ENCODE assay signal across 16 cellular contexts in genomic region chr19:41570179-41570578, GRCh38. TPM values are rescaled to one million over a fixed set of nuclear protein-coding genes. Genes with fewer than 3 reads are reported as not detected.
DNase-seq lines count a peak whose midpoint lies in the region; ATAC-seq, FAIRE-seq and TF ChIP-seq lines count a peak whose summit lies in the region.
"Had no signal": no experiment of that assay in that cellular context is flagged by ENCODE, and none has a peak within 500 bp of the region (broad histone marks: within the 10 kb centered on the region; RNA-seq: fewer than 3 reads in every experiment).

No MANE protein-coding gene starts in this region.

- no peak for TF ChIP-seq RAD21 in HCT116 (IDR thresholded peaks at IDR 0.05; ENCODE audit: low read depth)

- H3K27ac Mint-ChIP-seq in activated CD4-positive, alpha-beta T cell treated with anti-CD3 and anti-CD28 coated beads for 36 hours: no peak overlapping the region
- peak overlapping the region in 7 of 9 donors; percentile 8 to 89 (median 79) for H3K27ac Mint-ChIP-seq in naive thymus-derived CD4-positive, alpha-beta T cell
- H3K27ac Mint-ChIP-seq: dendritic cell treated with granulocyte-macrophage colony-stimulating factor and Interleukin-4, amounts not matched to agents 40 ng/mL and 50 ng/mL, for 4 days had no signal

- TF ChIP-seq POLR2A in HCT116 (IDR thresholded peaks at IDR 0.05; ENCODE audit: borderline replicate concordance, extremely low read depth, insufficient read depth, insufficient read length): no peak

- no peaks in the 10 kb centered on the region for H3K9me3 ChIP-seq in HCT116 (ENCODE audit: control insufficient read depth in 1 of 2, insufficient read depth in 1 of 2, low read depth in 1 of 2, low read length in 2 of 2)
- H3K9me3 ChIP-seq in WERI-Rb-1 (ENCODE audit: severe bottlenecking): no peaks in the 10 kb centered on the region
- no peaks in the 10 kb centered on the region for H3K9me3 ChIP-seq in naive thymus-derived CD4-positive, alpha-beta T cell (ENCODE audit: control insufficient read depth in 2 of 3, low read length in 3 of 3)
- H3K9me3 ChIP-seq in kidney (ENCODE audit: control insufficient read depth in 1 of 2, low read length in 2 of 2): no peaks in the 10 kb centered on the region

- H3K27me3 ChIP-seq in HCT116 (ENCODE audit: insufficient read depth, low read length): peaks cover 55% of the 10 kb centered on the region
- peaks cover 74% of the 10 kb centered on the region for H3K27me3 ChIP-seq in WERI-Rb-1 (ENCODE audit: insufficient read depth, low read depth, severe bottlenecking)
- H3K27me3 ChIP-seq in naive thymus-derived CD4-positive, alpha-beta T cell (ENCODE audit: control insufficient read depth in 2 of 2, insufficient read depth in 2 of 2, low read length in 2 of 2): no peaks in the 10 kb centered on the region

- H3K4me3 ChIP-seq in HCT116 (replicated peaks in 1 of 2; ENCODE audit: low read depth in 1 of 2, low read length in 2 of 2) (no peak overlapping the region), WERI-Rb-1 (ENCODE audit: low read depth, low read length) (no peak overlapping the region), kidney (ENCODE audit: low read length in 2 of 2) (no peak overlapping the region)
- no peak overlapping the region for H3K4me3 ChIP-seq in naive thymus-derived CD4-positive, alpha-beta T cell (ENCODE audit: low read length)
- H3K4me3 ChIP-seq: smooth muscle cell had no signal

- H3K9ac ChIP-seq in HCT116 (ENCODE audit: low read length) (no peak overlapping the region), kidney (ENCODE audit: low read length in 2 of 2) (no peak overlapping the region)

- peaks cover 3 to 10% of the 10 kb centered on the region in 2 experiments; a peak in 3 of 4 replicates for H3K4me1 ChIP-seq in HCT116 (ENCODE audit: control insufficient read depth in 1 of 2, insufficient read depth in 2 of 2, low read length in 2 of 2)
- H3K4me1 ChIP-seq in naive thymus-derived CD4-positive, alpha-beta T cell (ENCODE audit: control insufficient read depth in 2 of 2, insufficient read depth in 2 of 2, low read length in 2 of 2): peaks cover 13 to 33% of the 10 kb centered on the region in 2 donors
- peaks cover 0 to 3% of the 10 kb centered on the region in 2 donors for H3K4me1 ChIP-seq in kidney (ENCODE audit: control insufficient read depth in 1 of 2, insufficient read depth in 1 of 2, low read depth in 1 of 2, low read length in 2 of 2)

- POLR2A ChIA-PET in activated CD4-positive, alpha-beta T cell treated with anti-CD3 and anti-CD28 coated beads for 36 hours (lab: Charles Lee): no interaction called here
- POLR2A ChIA-PET in HCT116 (lab: Charles Lee): no interaction called here
- POLR2A ChIA-PET in naive thymus-derived CD4-positive, alpha-beta T cell (lab: Charles Lee): interaction anchor here (0.6 to 15.0 kb wide), 8 partner anchors 14 to 376 kb away, joined by 3 to 192 read pairs (median 12); no protein-coding TSS in a partner anchor

- H3K79me2 ChIP-seq in HCT116 (ENCODE audit: insufficient read depth, low read length): no peaks in the 10 kb centered on the region

- no peak for DNase-seq in activated CD4-positive, alpha-beta T cell treated with anti-CD3 and anti-CD28 coated beads for 36 hours
- no peak for DNase-seq in activated CD4-positive, alpha-beta T cell treated with anti-CD3 and anti-CD28 coated beads, Interleukin-2, amount 50 U/mL, for 4 hours
- DNase-seq in HCT116 (ENCODE audit: low read depth, low spot score): no peak
- no peak for DNase-seq in WERI-Rb-1
- no peak for DNase-seq in naive thymus-derived CD4-positive, alpha-beta T cell
- no peak for DNase-seq in kidney
- no peak for DNase-seq in NCI-H2227 (lab: John Stamatoyannopoulos, UW; ENCODE audit: unreplicated experiment)
- no peak for DNase-seq in Right ventricle myocardium inferior (ENCODE audit: missing footprints)

- no peaks in the 10 kb centered on the region for H4K20me1 ChIP-seq in HCT116 (ENCODE audit: insufficient read depth)

- H3K4me3 Mint-ChIP-seq in activated CD4-positive, alpha-beta T cell treated with anti-CD3 and anti-CD28 coated beads for 36 hours: no peak overlapping the region
- peak overlapping the region in 3 of 10 donors; percentile 6 to 51 (median 45) for H3K4me3 Mint-ChIP-seq in naive thymus-derived CD4-positive, alpha-beta T cell
- H3K4me3 Mint-ChIP-seq: dendritic cell treated with granulocyte-macrophage colony-stimulating factor and Interleukin-4, amounts not matched to agents 40 ng/mL and 50 ng/mL, for 4 days; IgD-negative memory B cell had no signal

- ATAC-seq in activated CD4-positive, alpha-beta T cell treated with anti-CD3 and anti-CD28 coated beads for 36 hours: peak; percentile 5
- ATAC-seq in HCT116 (peak; percentile 82), Right ventricle myocardium inferior (no peak)
- peak; percentile 10 for ATAC-seq in naive thymus-derived CD4-positive, alpha-beta T cell

- RAD21 ChIA-PET in HCT116 (lab: Charles Lee; ENCODE audit: low non-redundant PET in 1 of 2, low total read pairs in 2 of 2, uncharacterized antibody in 2 of 2, unreplicated experiment in 2 of 2): interaction anchor here (1.2 to 1.6 kb wide), 2 partner anchors 120 to 121 kb away, joined by 4 read pairs; no protein-coding TSS in a partner anchor

- no peaks in the 10 kb centered on the region for H3K9me2 ChIP-seq in HCT116 (ENCODE audit: insufficient read depth)

- intact Hi-C loops in activated CD4-positive, alpha-beta T cell treated with anti-CD3 and anti-CD28 coated beads for 36 hours (cut with DNase I, micrococcal nuclease): loop anchor here (1.0 to 2.0 kb wide), 6 partner anchors 25 to 366 kb away; no protein-coding TSS in a partner anchor
- intact Hi-C loops in HCT116 (cut with micrococcal nuclease) (loop anchor here (1.0 to 10.0 kb wide), 3 partner anchors 121 to 905 kb away; no protein-coding TSS in a partner anchor), kidney (cut with DNase I) (loop anchor here (10.0 kb wide), 1 partner anchor 125 kb away; the partner anchor contains the start of gene ERICH4), Right ventricle myocardium inferior (cut with DNase I) (loop anchor here (2.0 kb wide), 1 partner anchor 121 kb away; no protein-coding TSS in a partner anchor)
- intact Hi-C loops in naive thymus-derived CD4-positive, alpha-beta T cell (cut with micrococcal nuclease): loop anchor here (1.0 to 2.0 kb wide), 6 partner anchors 25 to 366 kb away; no protein-coding TSS in a partner anchor

- peaks cover 5% of the 10 kb centered on the region for H3K36me3 Mint-ChIP-seq in activated CD4-positive, alpha-beta T cell treated with anti-CD3 and anti-CD28 coated beads for 36 hours (ENCODE audit: low read depth)
- H3K36me3 Mint-ChIP-seq in naive thymus-derived CD4-positive, alpha-beta T cell: peaks cover 3 to 25% (median 8%) of the 10 kb centered on the region in 5 donors

- no peak overlapping the region for H3K27ac ChIP-seq in HCT116 (ENCODE audit: low read depth, low read length)
- H3K27ac ChIP-seq in WERI-Rb-1: no peak overlapping the region
- H3K27ac ChIP-seq in naive thymus-derived CD4-positive, alpha-beta T cell (ENCODE audit: low read depth, low read length): no peak overlapping the region
- H3K27ac ChIP-seq in kidney (ENCODE audit: low read depth in 2 of 2, low read length in 2 of 2): no peak overlapping the region

- FAIRE-seq in kidney (lab: Jason Lieb, UNC): no peak

- H3K4me1 Mint-ChIP-seq in activated CD4-positive, alpha-beta T cell treated with anti-CD3 and anti-CD28 coated beads for 36 hours: peaks cover 25% of the 10 kb centered on the region
- peaks cover 32 to 67% (median 45%) of the 10 kb centered on the region in 7 donors for H3K4me1 Mint-ChIP-seq in naive thymus-derived CD4-positive, alpha-beta T cell

- no peaks in the 10 kb centered on the region for H3K36me3 ChIP-seq in HCT116 (ENCODE audit: control insufficient read depth in 1 of 2, insufficient read depth in 2 of 2, low read length in 2 of 2)
- no peaks in the 10 kb centered on the region for H3K36me3 ChIP-seq in WERI-Rb-1
- H3K36me3 ChIP-seq in naive thymus-derived CD4-positive, alpha-beta T cell (ENCODE audit: control insufficient read depth in 2 of 3, insufficient read depth in 3 of 3, low read length in 3 of 3): peaks cover 0 to 16% (median 0%) of the 10 kb centered on the region in 3 experiments
- H3K36me3 ChIP-seq in kidney (ENCODE audit: control insufficient read depth in 1 of 2, insufficient read depth in 2 of 2, low read length in 2 of 2): no peaks in the 10 kb centered on the region

- H3K27me3 Mint-ChIP-seq in activated CD4-positive, alpha-beta T cell treated with anti-CD3 and anti-CD28 coated beads for 36 hours: no peaks in the 10 kb centered on the region
- no peaks in the 10 kb centered on the region for H3K27me3 Mint-ChIP-seq in naive thymus-derived CD4-positive, alpha-beta T cell
- H3K27me3 Mint-ChIP-seq: IgD-negative memory B cell had no signal

- H3K9me3 Mint-ChIP-seq in activated CD4-positive, alpha-beta T cell treated with anti-CD3 and anti-CD28 coated beads for 36 hours (ENCODE audit: low read depth): no peaks in the 10 kb centered on the region
- peaks cover 0 to 2% (median 0%) of the 10 kb centered on the region in 11 donors for H3K9me3 Mint-ChIP-seq in naive thymus-derived CD4-positive, alpha-beta T cell
- H3K9me3 Mint-ChIP-seq: dendritic cell treated with granulocyte-macrophage colony-stimulating factor and Interleukin-4, amounts not matched to agents 40 ng/mL and 50 ng/mL, for 4 days; IgD-negative memory B cell had no signal

- TF ChIP-seq CTCF in HCT116 (IDR thresholded peaks at IDR 0.05 in 2 of 3, conservative IDR thresholded peaks at IDR 0.05 in 1 of 3; ENCODE audit: borderline replicate concordance in 1 of 3, insufficient read depth in 1 of 3, low read depth in 2 of 3, low read length in 2 of 3): no peak
- 0 out of 2 replicates have a peak, but pooled peaks have one; percentile 4 for TF ChIP-seq CTCF in WERI-Rb-1 (IDR thresholded peaks at IDR 0.05; ENCODE audit: low read depth, low read length)
- no peak for TF ChIP-seq CTCF in kidney (IDR thresholded peaks at IDR 0.05; ENCODE audit: borderline replicate concordance, extremely low read depth, insufficient read depth)

- no TSS peak for BruUV-seq in HCT116 (replicated peaks; lab: Mats Ljungman, UMichigan)

- peak overlapping the region; percentile 87 for H2AFZ ChIP-seq in HCT116 (ENCODE audit: low read depth, low read length, poor library complexity, severe bottlenecking)

- H3K4me2 ChIP-seq in HCT116 (ENCODE audit: low read length): peak overlapping the region; percentile 39
- H3K4me2 ChIP-seq: smooth muscle cell had no signal

- CTCF ChIA-PET in activated CD4-positive, alpha-beta T cell treated with anti-CD3 and anti-CD28 coated beads for 36 hours (lab: Charles Lee): interaction anchor here (0.6 to 23.1 kb wide), 26 partner anchors 10 to 373 kb away, joined by 3 to 450 read pairs (median 4); partner anchors contain the start of gene DMAC2
- CTCF ChIA-PET in HCT116 (lab: Charles Lee): interaction anchor here (0.6 to 5.1 kb wide), 20 partner anchors 11 to 505 kb away, joined by 3 to 63 read pairs (median 4); partner anchors contain the start of genes B9D2, DMAC2 and HNRNPUL1
- CTCF ChIA-PET in naive thymus-derived CD4-positive, alpha-beta T cell (lab: Charles Lee): interaction anchor here (0.6 to 23.4 kb wide), 11 partner anchors 9 to 206 kb away, joined by 3 to 384 read pairs (median 7); partner anchors contain the start of genes B9D2 and DMAC2

RNA-seq across cellular contexts. Expression of gene CEACAM21, which starts 5.8 kb away (rescaled TPM):
- total RNA-seq in activated CD4-positive, alpha-beta T cell treated with anti-CD3 and anti-CD28 coated beads for 36 hours: 10 to 100 TPM; 22.1 to 27.6 TPM
- total RNA-seq in HCT116 (2021; ENCODE audit: unreplicated experiment) (0.25 TPM), kidney (5.6 TPM), Right ventricle myocardium inferior (0.76 TPM)
- polyA plus RNA-seq in HCT116 (2012): 0.12 and 0.29 TPM in 2 replicates
- 10 to 100 TPM; 40.1 to 64.5 (median 50.0) TPM for total RNA-seq in naive thymus-derived CD4-positive, alpha-beta T cell
- polyA plus RNA-seq in naive thymus-derived CD4-positive, alpha-beta T cell: 10 to 100 TPM; 27.7 to 43.6 TPM
- 1.2 TPM for polyA plus RNA-seq in kidney (ENCODE audit: insufficient read depth, low read depth, low replicate concordance)
- total RNA-seq: bronchial epithelial cell, fibroblast of villous mesenchyme, RPMI7951, smooth muscle cell had no signal
- polyA plus RNA-seq: BJ, smooth muscle cell had no signal

RNA-seq across cellular contexts. Expression of gene CEACAM4, which starts 56.7 kb away (rescaled TPM):
- total RNA-seq in activated CD4-positive, alpha-beta T cell treated with anti-CD3 and anti-CD28 coated beads for 36 hours: not detected
- not detected for total RNA-seq in HCT116 (2021; ENCODE audit: unreplicated experiment)
- not detected in 2 replicates for polyA plus RNA-seq in HCT116 (2012)
- 1 to 10 TPM in 2 of 5 experiments, under 1 TPM in 1, not detected in 2; 0.60 to 1.5 (median 1.1) TPM for total RNA-seq in naive thymus-derived CD4-positive, alpha-beta T cell
- not detected for polyA plus RNA-seq in naive thymus-derived CD4-positive, alpha-beta T cell
- 4.7 TPM for total RNA-seq in kidney
- polyA plus RNA-seq in kidney (ENCODE audit: insufficient read depth, low read depth, low replicate concordance): not detected
- total RNA-seq in Right ventricle myocardium inferior: 0.32 TPM
- total RNA-seq: A673, bronchial epithelial cell, fibroblast of villous mesenchyme, RPMI7951, smooth muscle cell had no signal
- polyA plus RNA-seq: BJ, IgD-negative memory B cell, smooth muscle cell had no signal
